ENCODE assay signal across 8 cellular contexts in the genomic region with DNA sequence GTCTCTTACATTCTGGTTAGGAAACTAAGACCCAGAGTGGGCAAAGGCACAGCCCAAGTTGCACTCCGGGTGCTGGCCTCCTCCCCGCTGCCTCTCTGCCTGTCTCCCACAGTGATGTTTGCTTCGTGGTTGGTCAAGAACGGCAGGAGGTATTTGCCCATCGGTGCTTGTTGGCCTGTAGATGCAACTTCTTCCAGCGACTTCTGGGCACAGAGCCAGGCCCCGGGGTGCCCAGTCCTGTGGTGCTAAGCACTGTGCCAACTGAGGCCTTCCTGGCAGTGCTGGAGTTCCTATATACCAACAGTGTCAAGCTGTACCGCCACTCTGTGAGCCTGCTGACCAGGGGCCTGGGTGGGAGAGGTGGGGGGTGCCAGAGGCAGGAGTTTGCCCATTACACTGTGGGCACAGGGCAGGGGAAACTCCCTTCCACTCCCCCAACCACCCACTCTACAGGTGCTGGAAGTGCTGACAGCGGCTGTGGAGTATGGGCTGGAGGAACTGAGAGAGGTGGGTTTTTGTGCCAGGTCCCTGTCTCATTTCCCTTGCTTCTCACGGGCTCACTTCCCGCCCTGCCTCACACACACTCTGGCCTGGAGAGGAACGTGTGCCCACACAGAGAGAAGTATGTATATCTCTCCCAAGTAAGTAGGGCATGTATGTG. TPM values are rescaled to one million over a fixed set of nuclear protein-coding genes. Genes with fewer than 3 reads are reported as not detected.
A peak's percentile ranks its signal among the peaks of the same experiment; 100 is the strongest.
DNase-seq lines count a peak whose midpoint lies in the region; ATAC-seq, FAIRE-seq and TF ChIP-seq lines count a peak whose summit lies in the region.

No MANE protein-coding gene starts in this region.

- H3K36me3 ChIP-seq in GM12878 (ENCODE audit: control insufficient read depth in 2 of 2, insufficient read depth in 2 of 2, low read length in 1 of 2) = peaks cover 0 to 4% of the 10 kb centered on the region in 2 experiments; a peak in 3 of 4 replicates
- peaks cover 13% of the 10 kb centered on the region for H3K36me3 ChIP-seq in suprapubic skin

- peaks cover 52% of the 10 kb centered on the region for H3K4me1 ChIP-seq in GM12878 (ENCODE audit: control insufficient read depth, insufficient read depth, low read length)
- peaks cover 91% of the 10 kb centered on the region for H3K4me1 ChIP-seq in suprapubic skin

- H3K27me3 ChIP-seq in GM12878 (replicated peaks in 1 of 2; ENCODE audit: control insufficient read depth in 2 of 2, insufficient read depth in 2 of 2, low read length in 1 of 2) (no peaks in the 10 kb centered on the region), suprapubic skin (no peaks in the 10 kb centered on the region)

- intact Hi-C loops in GM12878 (cut with micrococcal nuclease; ENCODE audit: unreplicated experiment) (no loop called here), lower leg skin (cut with DNase I; ENCODE audit: low total_unique reads) (no loop called here)

- peak overlapping the region; percentile 71 for H3K4me2 ChIP-seq in GM12878 (ENCODE audit: control insufficient read depth, insufficient read depth)

- no peak overlapping the region for H3K4me3 ChIP-seq in GM12878
- no peak overlapping the region for H3K4me3 ChIP-seq in lower leg skin (ENCODE audit: low read depth, poor library complexity, severe bottlenecking)
- peak overlapping the region; percentile 33 for H3K4me3 ChIP-seq in suprapubic skin

- SMC1A ChIA-PET in GM12878 (lab: Charles Lee; ENCODE audit: uncharacterized antibody, unreplicated experiment) = interaction anchor here (1.0 to 4.6 kb wide), 8 partner anchors 9 to 81 kb away, joined by 3 to 52 read pairs (median 6); a partner anchor contains a TSS

- peak; percentile 38 for FAIRE-seq in GM12878 (lab: Jason Lieb, UNC)
- no peak for FAIRE-seq in frontal cortex (lab: Jason Lieb, UNC)

- peak overlapping the region; percentile 70 for H2AFZ ChIP-seq in GM12878 (ENCODE audit: control insufficient read depth, low read depth, low read length)

- H3K79me2 ChIP-seq in GM12878 (ENCODE audit: control insufficient read depth, insufficient read depth, low read length) = no peaks in the 10 kb centered on the region

- no peak for TF ChIP-seq CTCF in GM12878 (IDR thresholded peaks at IDR 0.05 in 2 of 3, conservative IDR thresholded peaks at IDR 0.05 in 1 of 3; ENCODE audit: control insufficient read depth in 2 of 3, extremely low read depth in 1 of 3, insufficient read depth in 1 of 3, low read depth in 3 of 3, low read length in 3 of 3)
- no peak for TF ChIP-seq CTCF in lower leg skin (IDR thresholded peaks at IDR 0.05)
- no peak for TF ChIP-seq CTCF in suprapubic skin (IDR thresholded peaks at IDR 0.05)

- H4K20me1 ChIP-seq in GM12878 (ENCODE audit: control insufficient read depth, insufficient read depth) = no peaks in the 10 kb centered on the region

- peak; percentile 10 to 51; a peak in 2 of 4 replicates for TF ChIP-seq EP300 in GM12878 (IDR thresholded peaks at IDR 0.05; ENCODE audit: borderline replicate concordance in 1 of 2, control insufficient read depth in 1 of 2, low read depth in 2 of 2, low read length in 2 of 2)
- TF ChIP-seq EP300 in suprapubic skin (IDR thresholded peaks at IDR 0.05) = no peak

- peak; percentile 33; the same call in 1 of the 2 replicates for TF ChIP-seq POLR2A in GM12878 (IDR thresholded peaks at IDR 0.05; ENCODE audit: low read depth, low read length)
- no peak for TF ChIP-seq POLR2A in lower leg skin (IDR thresholded peaks at IDR 0.05)
- no peak for TF ChIP-seq POLR2A in suprapubic skin (IDR thresholded peaks at IDR 0.05)

- DNase-seq in AML-193 (lab: John Stamatoyannopoulos, UW) = peak; percentile 53 to 70
- peak; percentile 86 for DNase-seq in NCI-H446 treated with DMSO at 0.1 percent for 48 hours (lab: John Stamatoyannopoulos, UW)
- DNase-seq in GM12878 (ENCODE audit: low read depth, low spot score) = peak; percentile 60
- peak; percentile 71 to 95 for DNase-seq in lower leg skin (ENCODE audit: low spot score in 2 of 2)
- peak in 1 of 2 donors; percentile 86 for DNase-seq in suprapubic skin (ENCODE audit: low spot score in 2 of 2)
- DNase-seq in NK-92 treated with Interleukin-12 subunit alpha and Interleukin-12 subunit beta, amount 100 ng/mL, for 24 hours (lab: John Stamatoyannopoulos, UW) = no peak
- no peak for DNase-seq in frontal cortex (ENCODE audit: low spot score in 2 of 2)

- RAD21 ChIA-PET in GM12878 (lab: Charles Lee; ENCODE audit: unreplicated experiment) = interaction anchor here (1.0 to 3.5 kb wide), 9 partner anchors 9 to 529 kb away, joined by 3 to 41 read pairs (median 17); a partner anchor contains a TSS

- in situ Hi-C loops in GM12878 (cut with MboI) = no loop called here

- CTCF ChIA-PET in GM12878 (lab: Yijun Ruan, JAX) = interaction anchor here (0.5 to 4.1 kb wide), 9 partner anchors 9 to 121 kb away, joined by 3 to 47 read pairs (median 5); a partner anchor contains a TSS

- H3K9ac ChIP-seq in GM12878 (ENCODE audit: control insufficient read depth, insufficient read depth, low read length) = peak overlapping the region; percentile 75

- POLR2A ChIA-PET in GM12878 (lab: Charles Lee) = interaction anchor here (0.7 to 5.1 kb wide), 17 partner anchors 8 to 497 kb away, joined by 3 to 59 read pairs (median 6); a partner anchor contains a TSS

- no peak for TF ChIP-seq RAD21 in GM12878 (IDR thresholded peaks at IDR 0.05; ENCODE audit: insufficient read depth, low read depth, low read length)

- WGBS in GM12878 (ENCODE audit: insufficient coverage, insufficient replicate concordance, low lambda C conversion rate, missing lambda C conversion rate) = 22% methylated on average over 12 of the region's 12 CpGs
- 20 to 34% methylated on average over 5 to 12 of the region's 12 CpGs for WGBS in lower leg skin, 2 donors
- 31% methylated on average over 10 of the region's 12 CpGs for WGBS in suprapubic skin

- H3K9me3 ChIP-seq in GM12878 (replicated peaks; ENCODE audit: control insufficient read depth, insufficient read depth, low read length) (no peaks in the 10 kb centered on the region), suprapubic skin (no peaks in the 10 kb centered on the region)

- ATAC-seq in GM12878 (peak; percentile 14), HG03442 (IDR thresholded peaks at IDR 0.05; ENCODE audit: unreplicated experiment) (no peak)

- H3K27ac ChIP-seq in GM12878 (ENCODE audit: control insufficient read depth, insufficient read depth) = peak overlapping the region; percentile 95
- H3K27ac ChIP-seq in suprapubic skin = peak overlapping the region; percentile 94

- no TSS peak for BruUV-seq in GM12878 (replicated peaks; lab: Mats Ljungman, UMichigan)

RNA-seq across cellular contexts. Expression of a gene that starts 1.9 kb away (rescaled TPM):
- 3.8 and 5.1 TPM in 2 replicates for total RNA-seq in GM12878 (2013; cell fraction: nucleolus; rRNA removed)
- total RNA-seq in GM12878 (2014; rRNA removed) (0.44 and 1.1 TPM in 2 replicates), GM12878 (2014; rRNA removed; fragmentation: Illumina TruSeq; extraction: Trizol) (0.18 and 0.45 TPM in 2 replicates), GM12878 (2021) (1.6 and 2.7 TPM in 2 replicates), lower leg skin (1 to 10 TPM; 1.0 to 4.0 (median 2.4) TPM), suprapubic skin (1 to 10 TPM; 1.2 to 7.3 (median 4.4) TPM), frontal cortex (under 0.01 TPM)
- polyA plus RNA-seq in GM12878 (2011; ENCODE audit: low read depth) = 0.41 TPM
- polyA plus RNA-seq in GM12878 (2011; rRNA removed) (0.30 and 0.67 TPM in 2 replicates), GM12878 (2014; fragmentation: Illumina TruSeq; extraction: Trizol) (0.29 and 0.37 TPM in 2 replicates), GM12878 (2014; fragmentation: Nextera tagmentation; extraction: Ambion mirVana) (under 1 TPM; 0.13 to 0.40 TPM), GM12878 (2014; rRNA removed) (1.0 and 3.0 TPM in 2 replicates), GM12878 (2016; fragmentation: Nextera tagmentation; extraction: Ambion mirVana) (under 1 TPM; 0.18 to 0.23 TPM)
- polyA plus RNA-seq in GM12878 (2011; cell fraction: cytosol; rRNA removed) = 0.89 and 1.0 TPM in 2 replicates
- 3.0 and 3.1 TPM in 2 replicates for polyA plus RNA-seq in GM12878 (2011; cell fraction: nucleus; rRNA removed)
- polyA plus RNA-seq in GM12878 (2012) = 0.63 and 1.0 TPM in 2 replicates
- polyA minus RNA-seq in GM12878 (2011; rRNA and poly(A)+ RNA removed) = 0.80 and 1.2 TPM in 2 replicates
- polyA minus RNA-seq in GM12878 (2011; cell fraction: cytosol; rRNA and poly(A)+ RNA removed) = 1.1 TPM in 1 of 2 replicates, not detected in the other
- 1.6 and 3.2 TPM in 2 replicates for polyA minus RNA-seq in GM12878 (2011; cell fraction: nucleus; rRNA and poly(A)+ RNA removed)

RNA-seq across cellular contexts. Expression of a gene that starts 3.1 kb away (rescaled TPM):
- total RNA-seq in GM12878 (2013; cell fraction: nucleolus; rRNA removed) = 1.3 TPM in 1 of 2 replicates, not detected in the other
- total RNA-seq in GM12878 (2014; rRNA removed) = not detected in 2 replicates
- total RNA-seq in GM12878 (2014; rRNA removed; fragmentation: Illumina TruSeq; extraction: Trizol) = not detected in 2 replicates
- total RNA-seq in GM12878 (2021) = 0.28 and 0.45 TPM in 2 replicates
- polyA plus RNA-seq in GM12878 (2011; ENCODE audit: low read depth) = not detected
- not detected in 2 replicates for polyA plus RNA-seq in GM12878 (2011; rRNA removed)
- polyA plus RNA-seq in GM12878 (2011; cell fraction: cytosol; rRNA removed) = 0.10 TPM in 1 of 2 replicates, not detected in the other
- 0.22 TPM in 1 of 2 replicates, not detected in the other for polyA plus RNA-seq in GM12878 (2011; cell fraction: nucleus; rRNA removed)
- polyA plus RNA-seq in GM12878 (2012) = not detected in 2 replicates
- polyA plus RNA-seq in GM12878 (2014; fragmentation: Illumina TruSeq; extraction: Trizol) = not detected in 2 replicates
- polyA plus RNA-seq in GM12878 (2014; fragmentation: Nextera tagmentation; extraction: Ambion mirVana) = not detected
- not detected in 2 replicates for polyA plus RNA-seq in GM12878 (2014; rRNA removed)
- polyA plus RNA-seq in GM12878 (2016; fragmentation: Nextera tagmentation; extraction: Ambion mirVana) = under 1 TPM in 1 of 2 experiments, not detected in 1; 0.23 TPM
- not detected in 2 replicates for polyA minus RNA-seq in GM12878 (2011; rRNA and poly(A)+ RNA removed)
- polyA minus RNA-seq in GM12878 (2011; cell fraction: cytosol; rRNA and poly(A)+ RNA removed) = not detected in 2 replicates
- polyA minus RNA-seq in GM12878 (2011; cell fraction: nucleus; rRNA and poly(A)+ RNA removed) = 0.57 and 0.60 TPM in 2 replicates
- total RNA-seq in lower leg skin = 1 to 10 TPM in 1 of 4 donors, not detected in 3; 2.4 TPM
- total RNA-seq in suprapubic skin = not detected
- not detected for total RNA-seq in frontal cortex

RNA-seq across cellular contexts. Expression of a gene that starts 10.1 kb away (rescaled TPM):
- 46.1 and 49.0 TPM in 2 replicates for total RNA-seq in GM12878 (2013; cell fraction: nucleolus; rRNA removed)
- total RNA-seq in GM12878 (2014; rRNA removed) (19.9 and 23.1 TPM in 2 replicates), GM12878 (2014; rRNA removed; fragmentation: Illumina TruSeq; extraction: Trizol) (8.1 and 9.0 TPM in 2 replicates), GM12878 (2021) (16.5 and 20.9 TPM in 2 replicates), lower leg skin (10 to 100 TPM; 39.7 to 80.9 (median 44.9) TPM), suprapubic skin (100 to 1,000 TPM in 2 of 4 donors, 10 to 100 TPM in 2; 63.7 to 135 (median 91.1) TPM), frontal cortex (10.2 TPM)
- polyA plus RNA-seq in GM12878 (2011; ENCODE audit: low read depth) = 5.7 TPM
- polyA plus RNA-seq in GM12878 (2011; rRNA removed) (6.4 and 11.6 TPM in 2 replicates), GM12878 (2014; fragmentation: Illumina TruSeq; extraction: Trizol) (5.4 and 9.3 TPM in 2 replicates), GM12878 (2014; fragmentation: Nextera tagmentation; extraction: Ambion mirVana) (1 to 10 TPM; 1.5 to 1.9 TPM), GM12878 (2014; rRNA removed) (23.2 and 29.2 TPM in 2 replicates), GM12878 (2016; fragmentation: Nextera tagmentation; extraction: Ambion mirVana) (10 to 100 TPM; 12.5 to 17.5 TPM)
- polyA plus RNA-seq in GM12878 (2011; cell fraction: cytosol; rRNA removed) = 15.5 and 18.4 TPM in 2 replicates
- 86.8 and 98.6 TPM in 2 replicates for polyA plus RNA-seq in GM12878 (2011; cell fraction: nucleus; rRNA removed)
- polyA plus RNA-seq in GM12878 (2012) = 12.9 and 13.7 TPM in 2 replicates
- 10.7 and 18.8 TPM in 2 replicates for polyA minus RNA-seq in GM12878 (2011; rRNA and poly(A)+ RNA removed)
- 7.9 and 8.8 TPM in 2 replicates for polyA minus RNA-seq in GM12878 (2011; cell fraction: cytosol; rRNA and poly(A)+ RNA removed)
- 30.6 and 52.9 TPM in 2 replicates for polyA minus RNA-seq in GM12878 (2011; cell fraction: nucleus; rRNA and poly(A)+ RNA removed)

RNA-seq across cellular contexts. Expression of a gene that starts 22.3 kb away (rescaled TPM):
- total RNA-seq in GM12878 (2013; cell fraction: nucleolus; rRNA removed) = 0.48 and 0.83 TPM in 2 replicates
- total RNA-seq in GM12878 (2014; rRNA removed) (0.65 and 0.85 TPM in 2 replicates), GM12878 (2014; rRNA removed; fragmentation: Illumina TruSeq; extraction: Trizol) (0.40 and 0.46 TPM in 2 replicates), GM12878 (2021) (1.3 and 1.5 TPM in 2 replicates), lower leg skin (under 1 TPM in 1 of 4 donors, not detected in 3; 0.23 TPM), suprapubic skin (under 1 TPM in 3 of 4 donors, not detected in 1; 0.30 to 0.72 (median 0.30) TPM), frontal cortex (0.41 TPM)
- polyA plus RNA-seq in GM12878 (2011; ENCODE audit: low read depth) = 0.20 TPM
- polyA plus RNA-seq in GM12878 (2011; rRNA removed) (0.08 TPM in 1 of 2 replicates, not detected in the other), GM12878 (2014; fragmentation: Illumina TruSeq; extraction: Trizol) (0.38 and 0.73 TPM in 2 replicates), GM12878 (2014; fragmentation: Nextera tagmentation; extraction: Ambion mirVana) (under 1 TPM; 0.06 to 0.20 TPM), GM12878 (2014; rRNA removed) (0.76 and 0.94 TPM in 2 replicates), GM12878 (2016; fragmentation: Nextera tagmentation; extraction: Ambion mirVana) (under 1 TPM; 0.43 to 0.98 TPM)
- polyA plus RNA-seq in GM12878 (2011; cell fraction: cytosol; rRNA removed) = 0.03 and 0.16 TPM in 2 replicates
- polyA plus RNA-seq in GM12878 (2011; cell fraction: nucleus; rRNA removed) = 0.22 TPM in 2 replicates
- 0.76 and 1.2 TPM in 2 replicates for polyA plus RNA-seq in GM12878 (2012)
- 0.10 TPM in 1 of 2 replicates, not detected in the other for polyA minus RNA-seq in GM12878 (2011; rRNA and poly(A)+ RNA removed)
- not detected in 2 replicates for polyA minus RNA-seq in GM12878 (2011; cell fraction: cytosol; rRNA and poly(A)+ RNA removed)
- polyA minus RNA-seq in GM12878 (2011; cell fraction: nucleus; rRNA and poly(A)+ RNA removed) = 0.19 TPM in 1 of 2 replicates, not detected in the other

RNA-seq across cellular contexts. Expression of a gene that starts 32.8 kb away (rescaled TPM):
- total RNA-seq in GM12878 (2013; cell fraction: nucleolus; rRNA removed) = 0.47 and 0.73 TPM in 2 replicates
- 0.11 and 0.27 TPM in 2 replicates for total RNA-seq in GM12878 (2014; rRNA removed)
- 7.6 and 8.4 TPM in 2 replicates for total RNA-seq in GM12878 (2014; rRNA removed; fragmentation: Illumina TruSeq; extraction: Trizol)
- 0.87 and 0.96 TPM in 2 replicates for total RNA-seq in GM12878 (2021)
- 0.05 TPM for polyA plus RNA-seq in GM12878 (2011; ENCODE audit: low read depth)
- 0.07 and 0.16 TPM in 2 replicates for polyA plus RNA-seq in GM12878 (2011; rRNA removed)
- polyA plus RNA-seq in GM12878 (2011; cell fraction: cytosol; rRNA removed) = 0.06 and 0.07 TPM in 2 replicates
- polyA plus RNA-seq in GM12878 (2011; cell fraction: nucleus; rRNA removed) = 0.45 and 0.64 TPM in 2 replicates
- polyA plus RNA-seq in GM12878 (2012) = 0.14 TPM in 2 replicates
- 0.03 TPM in 1 of 2 replicates, not detected in the other for polyA plus RNA-seq in GM12878 (2014; fragmentation: Illumina TruSeq; extraction: Trizol)
- under 1 TPM; 0.06 to 0.18 TPM for polyA plus RNA-seq in GM12878 (2014; fragmentation: Nextera tagmentation; extraction: Ambion mirVana)
- 0.06 and 0.09 TPM in 2 replicates for polyA plus RNA-seq in GM12878 (2014; rRNA removed)
- polyA plus RNA-seq in GM12878 (2016; fragmentation: Nextera tagmentation; extraction: Ambion mirVana) = under 1 TPM; 0.04 to 0.33 TPM
- 0.21 TPM in 1 of 2 replicates, not detected in the other for polyA minus RNA-seq in GM12878 (2011; rRNA and poly(A)+ RNA removed)
- 2.3 and 3.4 TPM in 2 replicates for polyA minus RNA-seq in GM12878 (2011; cell fraction: cytosol; rRNA and poly(A)+ RNA removed)
- polyA minus RNA-seq in GM12878 (2011; cell fraction: nucleus; rRNA and poly(A)+ RNA removed) = 0.12 and 0.29 TPM in 2 replicates
- 1 to 10 TPM in 2 of 4 donors, under 1 TPM in 2; 0.54 to 2.7 (median 1.2) TPM for total RNA-seq in lower leg skin
- 1 to 10 TPM; 1.2 to 2.4 (median 1.5) TPM for total RNA-seq in suprapubic skin
- total RNA-seq in frontal cortex = 0.82 TPM

Comparison
In these comparisons a context has a peak if more than half of its experiments do, and no peak if none do; other contexts are left out.
1. DNase-seq: peak in AML-193 (2 of 2), NCI-H446 treated with DMSO at 0.1 percent for 48 hours (single experiment), GM12878 (single experiment) and lower leg skin (2 of 2); none in NK-92 treated with Interleukin-12 subunit alpha and Interleukin-12 subunit beta, amount 100 ng/mL, for 24 hours (single experiment) and frontal cortex (0 of 2).